13 cellular contexts compared by ENCODE assay signal in the genomic region with DNA sequence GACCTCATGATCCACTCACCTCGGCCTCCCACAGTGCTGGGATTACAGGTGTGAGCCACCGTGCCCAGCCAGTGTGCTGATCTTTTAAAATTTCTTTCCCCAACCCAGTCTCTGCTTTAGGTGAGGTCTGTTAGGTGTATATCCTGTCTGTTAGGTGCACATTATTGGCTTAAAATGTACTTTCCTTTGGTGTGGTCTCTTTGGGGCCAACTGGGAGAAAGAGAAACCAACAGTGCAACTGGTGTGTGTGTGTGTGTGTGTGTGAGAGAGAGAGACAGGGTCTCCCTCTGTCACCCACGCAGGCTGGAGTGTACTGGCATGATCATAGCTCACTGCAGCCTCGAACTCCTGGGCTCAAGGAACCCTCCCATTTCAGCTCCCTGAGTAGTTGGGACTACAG.
"Had no signal": no experiment of that assay in that cellular context is flagged by ENCODE, and none has a peak within 500 bp of the region (broad histone marks: within the 10 kb centered on the region; RNA-seq: fewer than 3 reads in every experiment).

No MANE protein-coding gene starts in this region.

- H3K4me1 Mint-ChIP-seq: endodermal cell had no signal

- H3K27me3 ChIP-seq: body of pancreas, hepatocyte, right lobe of liver, suprapubic skin had no signal

- H3K4me3 Mint-ChIP-seq: dendritic cell treated with granulocyte-macrophage colony-stimulating factor and Interleukin-4, amounts not matched to agents 40 ng/mL and 50 ng/mL, for 4 days; endodermal cell; type B pancreatic cell had no signal

- H3K27ac ChIP-seq: body of pancreas, hepatocyte, psoas muscle, right lobe of liver, suprapubic skin had no signal

- DNase-seq: activated effector memory CD4-positive, alpha-beta T cell treated with anti-CD3 and anti-CD28 coated beads, Interleukin-2, amount 50 U/mL, for 16 hours; activated T-cell treated with anti-CD3 and anti-CD28 coated beads, Interleukin-2, amount 50 U/mL, for 1 hour; body of pancreas; endodermal cell; kidney glomerular epithelial cell; mesendoderm; psoas muscle; right lobe of liver; T-helper 9 cell had no signal

- H3K27ac Mint-ChIP-seq: dendritic cell treated with granulocyte-macrophage colony-stimulating factor and Interleukin-4, amounts not matched to agents 40 ng/mL and 50 ng/mL, for 4 days; endodermal cell; type B pancreatic cell had no signal

- H3K27me3 Mint-ChIP-seq: dendritic cell treated with granulocyte-macrophage colony-stimulating factor and Interleukin-4, amounts not matched to agents 40 ng/mL and 50 ng/mL, for 4 days; type B pancreatic cell had no signal

- H3K9me3 Mint-ChIP-seq: dendritic cell treated with granulocyte-macrophage colony-stimulating factor and Interleukin-4, amounts not matched to agents 40 ng/mL and 50 ng/mL, for 4 days; endodermal cell; type B pancreatic cell had no signal

- ATAC-seq: body of pancreas, psoas muscle, right lobe of liver had no signal

- H3K9me3 ChIP-seq: body of pancreas, psoas muscle, right lobe of liver, suprapubic skin had no signal

- H3K4me1 ChIP-seq: body of pancreas, psoas muscle, right lobe of liver, suprapubic skin had no signal

- H3K4me3 ChIP-seq: body of pancreas, hepatocyte, psoas muscle, right lobe of liver, suprapubic skin had no signal
